ENCODE assay signal across 8 cellular contexts in genomic region chr1:22275626-22276395, GRCh38.
A peak's percentile ranks its signal among the peaks of the same experiment; 100 is the strongest.
DNase-seq lines count a peak whose midpoint lies in the region; ATAC-seq and TF ChIP-seq lines count a peak whose summit lies in the region.

No MANE protein-coding gene starts in this region.

- no peaks in the 10 kb centered on the region for H3K36me3 Mint-ChIP-seq in CD14-positive monocyte

- H3K27ac Mint-ChIP-seq in CD14-positive monocyte, result no peak overlapping the region

- H3K4me3 ChIP-seq in HEK293 (ENCODE audit: low read depth, low read length) (no peak overlapping the region), Peyer's patch (no peak overlapping the region), cardiac muscle cell (no peak overlapping the region), psoas muscle (no peak overlapping the region)

- no peak for TF ChIP-seq POLR2A in Peyer's patch (IDR thresholded peaks at IDR 0.05)

- intact Hi-C loops in CD14-positive monocyte (cut with micrococcal nuclease) (no loop called here), psoas muscle (cut with DNase I) (loop anchor here (1.0 to 10.0 kb wide), 4 partner anchors 141 to 170 kb away; no protein-coding TSS in a partner anchor)

- POLR2A ChIA-PET in HEK293 (lab: Yijun Ruan, JAX), result no interaction called here

- DNase-seq in CD14-positive monocyte (ENCODE audit: low spot score) (no peak), Peyer's patch (peak; percentile 22 to 79 (median 68)), cardiac muscle cell (ENCODE audit: low read depth in 1 of 2, low spot score in 1 of 2) (peak; percentile 68 to 75), psoas muscle (peak; percentile 40 to 65)
- peak; percentile 31 for DNase-seq in activated naive CD4-positive, alpha-beta T cell treated with Interleukin-2 at 50 U/mL for 16 hours

- peak; percentile 58 for TF ChIP-seq CTCF in CD14-positive monocyte (IDR thresholded peaks at IDR 0.05)
- TF ChIP-seq CTCF in HEK293 (tag by site-specific recombination; IDR thresholded peaks at IDR 0.05), result peak; percentile 74
- peak in 4 of 6 experiments; percentile 53 to 75 (median 71) for TF ChIP-seq CTCF in Peyer's patch (IDR thresholded peaks at IDR 0.05)
- peak; percentile 91 for TF ChIP-seq CTCF in cardiac muscle cell (IDR thresholded peaks at IDR 0.05; ENCODE audit: low read depth, low read length)
- TF ChIP-seq CTCF in psoas muscle (IDR thresholded peaks at IDR 0.05), result peak; percentile 79

- ATAC-seq in psoas muscle, result peak; percentile 79 to 88 (median 80)
- ATAC-seq in GM21381 (IDR thresholded peaks at IDR 0.05; ENCODE audit: unreplicated experiment), result no peak
- ATAC-seq in HG03039 (IDR thresholded peaks at IDR 0.05; ENCODE audit: unreplicated experiment), result no peak

- 34 to 40% (median 36%) methylated on average over 16 of the region's 16 CpGs for WGBS in psoas muscle, 3 donors

- no peaks in the 10 kb centered on the region for H3K4me1 Mint-ChIP-seq in CD14-positive monocyte

- peaks cover 2 to 11% (median 6%) of the 10 kb centered on the region in 3 donors for H3K27me3 Mint-ChIP-seq in CD14-positive monocyte (ENCODE audit: low read depth in 3 of 3)

- CTCF ChIA-PET in HEK293 (lab: Yijun Ruan, JAX), result interaction anchor here (0.6 to 2.1 kb wide), 25 partner anchors 9 to 1724 kb away, joined by 3 to 9 read pairs (median 4); no protein-coding TSS in a partner anchor

- H3K27me3 ChIP-seq in Peyer's patch (no peaks in the 10 kb centered on the region), cardiac muscle cell (peaks cover 43% of the 10 kb centered on the region), psoas muscle (ENCODE audit: insufficient read depth in 3 of 3, low read length in 2 of 3) (peaks cover 0 to 4% (median 0%) of the 10 kb centered on the region in 3 donors)

- H3K9me3 Mint-ChIP-seq in CD14-positive monocyte, result peaks cover 5 to 15% (median 9%) of the 10 kb centered on the region in 7 donors

- H3K27ac ChIP-seq in HEK293 (ENCODE audit: extremely low read depth, low read depth, low read length) (no peak overlapping the region), Peyer's patch (no peak overlapping the region), cardiac muscle cell (no peak overlapping the region), psoas muscle (no peak overlapping the region)

- H3K9me3 ChIP-seq in HEK293 (ENCODE audit: control insufficient read depth, insufficient read depth, low read depth, low read length), result no peaks in the 10 kb centered on the region
- no peaks in the 10 kb centered on the region for H3K9me3 ChIP-seq in Peyer's patch
- no peaks in the 10 kb centered on the region for H3K9me3 ChIP-seq in cardiac muscle cell (ENCODE audit: low read depth)
- H3K9me3 ChIP-seq in psoas muscle, result no peaks in the 10 kb centered on the region

- H3K36me3 ChIP-seq in HEK293 (ENCODE audit: control insufficient read depth in 2 of 2, insufficient read depth in 1 of 2, low read length in 2 of 2) (no peaks in the 10 kb centered on the region), Peyer's patch (no peaks in the 10 kb centered on the region), cardiac muscle cell (no peaks in the 10 kb centered on the region), psoas muscle (ENCODE audit: insufficient read depth in 1 of 2, low read depth in 1 of 2) (no peaks in the 10 kb centered on the region)

- no peaks in the 10 kb centered on the region for H3K4me1 ChIP-seq in HEK293 (ENCODE audit: control insufficient read depth, insufficient read depth, low read length)
- no peaks in the 10 kb centered on the region for H3K4me1 ChIP-seq in Peyer's patch
- no peaks in the 10 kb centered on the region for H3K4me1 ChIP-seq in cardiac muscle cell (ENCODE audit: low read depth)
- H3K4me1 ChIP-seq in psoas muscle, result no peaks in the 10 kb centered on the region

- H3K4me3 Mint-ChIP-seq in CD14-positive monocyte, result no peak overlapping the region

TF ChIP-seq in HEK293, 187 proteins besides CTCF, POLR2A, EP300 and RAD21 (continues in another document):
- TF ChIP-seq ZNF580 (tag by site-specific recombination; IDR thresholded peaks at IDR 0.05) (no peak), SETDB1 (IDR thresholded peaks at IDR 0.05; ENCODE audit: insufficient read length, low read length) (no peak), PATZ1 (tag by site-specific recombination; IDR thresholded peaks at IDR 0.05) (peak; percentile 26; the same call in 1 of the 2 replicates), ZNF654 (tag by site-specific recombination; IDR thresholded peaks at IDR 0.05; ENCODE audit: low read depth) (peak; percentile 45), ZNF24 (tag by site-specific recombination; IDR thresholded peaks at IDR 0.05) (no peak), ZNF600 (tag by site-specific recombination; IDR thresholded peaks at IDR 0.05) (peak; percentile 71), ELK4 (IDR thresholded peaks at IDR 0.05; ENCODE audit: borderline replicate concordance, low read depth, low read length) (no peak), ZNF704 (tag by site-specific recombination; IDR thresholded peaks at IDR 0.05) (no peak), ZNF776 (tag by site-specific recombination; IDR thresholded peaks at IDR 0.05; ENCODE audit: borderline replicate concordance) (no peak), ZNF791 (tag by site-specific recombination; IDR thresholded peaks at IDR 0.05) (no peak), KLF1 (tag by site-specific recombination; IDR thresholded peaks at IDR 0.05) (no peak), ZNF768 (tag by site-specific recombination; IDR thresholded peaks at IDR 0.05) (no peak), ZNF561 (tag by site-specific recombination; IDR thresholded peaks at IDR 0.05; ENCODE audit: borderline replicate concordance) (no peak), ZNF184 (tag by site-specific recombination; IDR thresholded peaks at IDR 0.05) (no peak), PRDM6 (tag by site-specific recombination; IDR thresholded peaks at IDR 0.05) (no peak)

Comparison
In these comparisons a context has a peak if more than half of its experiments do, and no peak if none do; other contexts are left out.
1. ATAC-seq: peak in psoas muscle (4 of 4); none in GM21381 (single experiment) and HG03039 (single experiment).
2. intact Hi-C loops: an anchor here in psoas muscle (1.0 to 10.0 kb wide); none called in CD14-positive monocyte.
3. Peak in every context shown above with its lines, with median percentiles within 50 percentile points of each other: CTCF ChIP-seq.